1 cellular context compared by ENCODE assay signal in genomic region chr16:11250091-11250785, GRCh38.
TF ChIP-seq lines count a peak whose summit lies in the region.

No MANE protein-coding gene starts in this region.

TF ChIP-seq in HepG2, 621 proteins besides CTCF, POLR2A, EP300 and RAD21 (continued from another document and continues in another):
- TF ChIP-seq, protein P1, sequence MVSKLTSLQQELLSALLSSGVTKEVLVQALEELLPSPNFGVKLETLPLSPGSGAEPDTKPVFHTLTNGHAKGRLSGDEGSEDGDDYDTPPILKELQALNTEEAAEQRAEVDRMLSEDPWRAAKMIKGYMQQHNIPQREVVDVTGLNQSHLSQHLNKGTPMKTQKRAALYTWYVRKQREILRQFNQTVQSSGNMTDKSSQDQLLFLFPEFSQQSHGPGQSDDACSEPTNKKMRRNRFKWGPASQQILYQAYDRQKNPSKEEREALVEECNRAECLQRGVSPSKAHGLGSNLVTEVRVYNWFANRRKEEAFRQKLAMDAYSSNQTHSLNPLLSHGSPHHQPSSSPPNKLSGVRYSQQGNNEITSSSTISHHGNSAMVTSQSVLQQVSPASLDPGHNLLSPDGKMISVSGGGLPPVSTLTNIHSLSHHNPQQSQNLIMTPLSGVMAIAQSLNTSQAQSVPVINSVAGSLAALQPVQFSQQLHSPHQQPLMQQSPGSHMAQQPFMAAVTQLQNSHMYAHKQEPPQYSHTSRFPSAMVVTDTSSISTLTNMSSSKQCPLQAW (CRISPR knock-in tag; IDR thresholded peaks at IDR 0.05), result no peak; the same call in 1 of the 2 replicates
- TF ChIP-seq SPEN (CRISPR knock-in tag; IDR thresholded peaks at IDR 0.05; ENCODE audit: low read depth) (no peak), ZNF501 (CRISPR knock-in tag; IDR thresholded peaks at IDR 0.05) (peak; percentile 23; the same call in 1 of the 2 replicates), ZNF44 (CRISPR knock-in tag; IDR thresholded peaks at IDR 0.05) (0 out of 2 replicates have a peak, but pooled peaks have one; percentile 51), SNRNP70 (IDR thresholded peaks at IDR 0.05; ENCODE audit: low read depth, low read length) (no peak), KDM3A (CRISPR knock-in tag; IDR thresholded peaks at IDR 0.05; ENCODE audit: low read depth) (0 out of 2 replicates have a peak, but pooled peaks have one; percentile 28), ZNF24 (IDR thresholded peaks at IDR 0.05) (no peak), SIX1 (CRISPR knock-in tag; IDR thresholded peaks at IDR 0.05; ENCODE audit: borderline replicate concordance) (peak; percentile 84; the same call in 1 of the 2 replicates), FOXK1 (CRISPR knock-in tag; IDR thresholded peaks at IDR 0.05; ENCODE audit: borderline replicate concordance, low read depth) (peak; percentile 7; the same call in 1 of the 2 replicates), ZNF598 (CRISPR knock-in tag; IDR thresholded peaks at IDR 0.05; ENCODE audit: borderline replicate concordance) (0 out of 2 replicates have a peak, but pooled peaks have one; percentile 29), RXRB (CRISPR knock-in tag; IDR thresholded peaks at IDR 0.05; ENCODE audit: borderline replicate concordance) (no peak), PHF5A (CRISPR knock-in tag; IDR thresholded peaks at IDR 0.05; ENCODE audit: low read depth, unreplicated experiment) (no peak), NFYB (CRISPR knock-in tag; IDR thresholded peaks at IDR 0.05) (peak; percentile 33; the same call in 1 of the 2 replicates), NR2F1 (CRISPR knock-in tag; IDR thresholded peaks at IDR 0.05) (peak in 1 of 2 experiments; percentile 15; a peak in 1 of 4 replicates), ZNF772 (CRISPR knock-in tag; IDR thresholded peaks at IDR 0.05) (no peak), HNF1A (IDR thresholded peaks at IDR 0.05; ENCODE audit: low read depth) (no peak), HNF1A (CRISPR knock-in tag; IDR thresholded peaks at IDR 0.05; ENCODE audit: borderline replicate concordance) (peak; percentile 13; the same call in 1 of the 2 replicates), ZNF512B (CRISPR knock-in tag; IDR thresholded peaks at IDR 0.05; ENCODE audit: borderline replicate concordance) (no peak), NCOA2 (CRISPR knock-in tag; IDR thresholded peaks at IDR 0.05) (0 out of 2 replicates have a peak, but pooled peaks have one; percentile 18), RBM39 (IDR thresholded peaks at IDR 0.05; ENCODE audit: low read depth, low read length, poor library complexity, severe bottlenecking) (no peak), SIX4 (CRISPR knock-in tag; IDR thresholded peaks at IDR 0.05) (no peak), PCBP1 (IDR thresholded peaks at IDR 0.05; ENCODE audit: borderline replicate concordance, low read depth, low read length) (0 out of 2 replicates have a peak, but pooled peaks have one; percentile 4), PAF1 (CRISPR knock-in tag; IDR thresholded peaks at IDR 0.05) (0 out of 2 replicates have a peak, but pooled peaks have one; percentile 50), HHEX (CRISPR knock-in tag; IDR thresholded peaks at IDR 0.05) (no peak), KDM2A (CRISPR knock-in tag; IDR thresholded peaks at IDR 0.05; ENCODE audit: borderline replicate concordance, low read depth) (peak; percentile 59), ZBTB26 (CRISPR knock-in tag; IDR thresholded peaks at IDR 0.05; ENCODE audit: borderline replicate concordance) (0 out of 2 replicates have a peak, but pooled peaks have one; percentile 58), FOSL2 (CRISPR knock-in tag; IDR thresholded peaks at IDR 0.05) (no peak)
- TF ChIP-seq, protein P2, sequence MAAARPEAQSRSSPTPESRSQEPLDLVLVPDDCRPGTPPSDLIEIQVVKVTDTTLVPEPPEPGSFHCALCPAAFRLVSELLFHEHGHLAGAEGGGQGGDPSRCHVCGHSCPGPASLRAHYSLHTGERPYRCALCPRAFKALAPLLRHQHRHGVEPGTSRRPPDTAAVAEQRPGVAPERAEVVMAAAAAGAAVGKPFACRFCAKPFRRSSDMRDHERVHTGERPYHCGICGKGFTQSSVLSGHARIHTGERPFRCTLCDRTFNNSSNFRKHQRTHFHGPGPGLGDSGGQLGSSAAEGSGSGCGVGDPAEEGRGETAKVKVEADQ (CRISPR knock-in tag; IDR thresholded peaks at IDR 0.05; ENCODE audit: borderline replicate concordance), result no peak
- TF ChIP-seq, protein P3, sequence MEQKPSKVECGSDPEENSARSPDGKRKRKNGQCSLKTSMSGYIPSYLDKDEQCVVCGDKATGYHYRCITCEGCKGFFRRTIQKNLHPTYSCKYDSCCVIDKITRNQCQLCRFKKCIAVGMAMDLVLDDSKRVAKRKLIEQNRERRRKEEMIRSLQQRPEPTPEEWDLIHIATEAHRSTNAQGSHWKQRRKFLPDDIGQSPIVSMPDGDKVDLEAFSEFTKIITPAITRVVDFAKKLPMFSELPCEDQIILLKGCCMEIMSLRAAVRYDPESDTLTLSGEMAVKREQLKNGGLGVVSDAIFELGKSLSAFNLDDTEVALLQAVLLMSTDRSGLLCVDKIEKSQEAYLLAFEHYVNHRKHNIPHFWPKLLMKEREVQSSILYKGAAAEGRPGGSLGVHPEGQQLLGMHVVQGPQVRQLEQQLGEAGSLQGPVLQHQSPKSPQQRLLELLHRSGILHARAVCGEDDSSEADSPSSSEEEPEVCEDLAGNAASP (CRISPR knock-in tag; IDR thresholded peaks at IDR 0.05; ENCODE audit: borderline replicate concordance), result no peak
- TF ChIP-seq, protein P4, sequence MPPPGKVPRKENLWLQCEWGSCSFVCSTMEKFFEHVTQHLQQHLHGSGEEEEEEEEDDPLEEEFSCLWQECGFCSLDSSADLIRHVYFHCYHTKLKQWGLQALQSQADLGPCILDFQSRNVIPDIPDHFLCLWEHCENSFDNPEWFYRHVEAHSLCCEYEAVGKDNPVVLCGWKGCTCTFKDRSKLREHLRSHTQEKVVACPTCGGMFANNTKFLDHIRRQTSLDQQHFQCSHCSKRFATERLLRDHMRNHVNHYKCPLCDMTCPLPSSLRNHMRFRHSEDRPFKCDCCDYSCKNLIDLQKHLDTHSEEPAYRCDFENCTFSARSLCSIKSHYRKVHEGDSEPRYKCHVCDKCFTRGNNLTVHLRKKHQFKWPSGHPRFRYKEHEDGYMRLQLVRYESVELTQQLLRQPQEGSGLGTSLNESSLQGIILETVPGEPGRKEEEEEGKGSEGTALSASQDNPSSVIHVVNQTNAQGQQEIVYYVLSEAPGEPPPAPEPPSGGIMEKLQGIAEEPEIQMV (CRISPR knock-in tag; IDR thresholded peaks at IDR 0.05; ENCODE audit: low read depth), result no peak
- TF ChIP-seq, protein P5, sequence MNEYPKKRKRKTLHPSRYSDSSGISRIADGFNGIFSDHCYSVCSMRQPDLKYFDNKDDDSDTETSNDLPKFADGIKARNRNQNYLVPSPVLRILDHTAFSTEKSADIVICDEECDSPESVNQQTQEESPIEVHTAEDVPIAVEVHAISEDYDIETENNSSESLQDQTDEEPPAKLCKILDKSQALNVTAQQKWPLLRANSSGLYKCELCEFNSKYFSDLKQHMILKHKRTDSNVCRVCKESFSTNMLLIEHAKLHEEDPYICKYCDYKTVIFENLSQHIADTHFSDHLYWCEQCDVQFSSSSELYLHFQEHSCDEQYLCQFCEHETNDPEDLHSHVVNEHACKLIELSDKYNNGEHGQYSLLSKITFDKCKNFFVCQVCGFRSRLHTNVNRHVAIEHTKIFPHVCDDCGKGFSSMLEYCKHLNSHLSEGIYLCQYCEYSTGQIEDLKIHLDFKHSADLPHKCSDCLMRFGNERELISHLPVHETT (CRISPR knock-in tag; conservative IDR thresholded peaks at IDR 0.05), result no peak
- TF ChIP-seq, protein P6, sequence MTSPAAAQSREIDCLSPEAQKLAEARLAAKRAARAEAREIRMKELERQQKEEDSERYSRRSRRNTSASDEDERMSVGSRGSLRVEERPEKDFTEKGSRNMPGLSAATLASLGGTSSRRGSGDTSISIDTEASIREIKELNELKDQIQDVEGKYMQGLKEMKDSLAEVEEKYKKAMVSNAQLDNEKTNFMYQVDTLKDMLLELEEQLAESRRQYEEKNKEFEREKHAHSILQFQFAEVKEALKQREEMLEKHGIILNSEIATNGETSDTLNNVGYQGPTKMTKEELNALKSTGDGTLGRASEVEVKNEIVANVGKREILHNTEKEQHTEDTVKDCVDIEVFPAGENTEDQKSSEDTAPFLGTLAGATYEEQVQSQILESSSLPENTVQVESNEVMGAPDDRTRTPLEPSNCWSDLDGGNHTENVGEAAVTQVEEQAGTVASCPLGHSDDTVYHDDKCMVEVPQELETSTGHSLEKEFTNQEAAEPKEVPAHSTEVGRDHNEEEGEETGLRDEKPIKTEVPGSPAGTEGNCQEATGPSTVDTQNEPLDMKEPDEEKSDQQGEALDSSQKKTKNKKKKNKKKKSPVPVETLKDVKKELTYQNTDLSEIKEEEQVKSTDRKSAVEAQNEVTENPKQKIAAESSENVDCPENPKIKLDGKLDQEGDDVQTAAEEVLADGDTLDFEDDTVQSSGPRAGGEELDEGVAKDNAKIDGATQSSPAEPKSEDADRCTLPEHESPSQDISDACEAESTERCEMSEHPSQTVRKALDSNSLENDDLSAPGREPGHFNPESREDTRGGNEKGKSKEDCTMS (CRISPR knock-in tag; conservative IDR thresholded peaks at IDR 0.05), result no peak
- TF ChIP-seq, protein P7, sequence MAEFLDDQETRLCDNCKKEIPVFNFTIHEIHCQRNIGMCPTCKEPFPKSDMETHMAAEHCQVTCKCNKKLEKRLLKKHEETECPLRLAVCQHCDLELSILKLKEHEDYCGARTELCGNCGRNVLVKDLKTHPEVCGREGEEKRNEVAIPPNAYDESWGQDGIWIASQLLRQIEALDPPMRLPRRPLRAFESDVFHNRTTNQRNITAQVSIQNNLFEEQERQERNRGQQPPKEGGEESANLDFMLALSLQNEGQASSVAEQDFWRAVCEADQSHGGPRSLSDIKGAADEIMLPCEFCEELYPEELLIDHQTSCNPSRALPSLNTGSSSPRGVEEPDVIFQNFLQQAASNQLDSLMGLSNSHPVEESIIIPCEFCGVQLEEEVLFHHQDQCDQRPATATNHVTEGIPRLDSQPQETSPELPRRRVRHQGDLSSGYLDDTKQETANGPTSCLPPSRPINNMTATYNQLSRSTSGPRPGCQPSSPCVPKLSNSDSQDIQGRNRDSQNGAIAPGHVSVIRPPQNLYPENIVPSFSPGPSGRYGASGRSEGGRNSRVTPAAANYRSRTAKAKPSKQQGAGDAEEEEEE (CRISPR knock-in tag; IDR thresholded peaks at IDR 0.05; ENCODE audit: borderline replicate concordance), result 0 out of 2 replicates have a peak, but pooled peaks have one; percentile 37
